In genomic region chr15:31135523-31135922, GRCh38 we compare ENCODE assay signal across 17 cellular contexts. TPM values are rescaled to one million over a fixed set of nuclear protein-coding genes. Genes with fewer than 3 reads are reported as not detected.
"Had no signal": no experiment of that assay in that cellular context is flagged by ENCODE, and none has a peak within 500 bp of the region (broad histone marks: within the 10 kb centered on the region; RNA-seq: fewer than 3 reads in every experiment).

No MANE protein-coding gene starts in this region.

- H3K4me1 ChIP-seq: right atrium auricular region had no signal

- H3K27ac ChIP-seq: dorsolateral prefrontal cortex, right atrium auricular region, tibial nerve, WERI-Rb-1 had no signal

- H3K4me3 ChIP-seq: dorsolateral prefrontal cortex, right atrium auricular region, smooth muscle cell, tibial nerve had no signal

- H3K27me3 ChIP-seq: right atrium auricular region, tibial nerve had no signal

- H3K36me3 ChIP-seq: right atrium auricular region, tibial nerve, WERI-Rb-1 had no signal

- H3K9me3 ChIP-seq: right atrium auricular region, tibial nerve had no signal

- DNase-seq: activated CD4-positive, alpha-beta T cell treated with anti-CD3 and anti-CD28 coated beads for 36 hours; activated CD8-positive, alpha-beta memory T cell treated with anti-CD3 and anti-CD28 coated beads, Interleukin-2, amount 50 U/mL, for 48 hours; activated CD8-positive, alpha-beta T cell treated with anti-CD3 and anti-CD28 coated beads for 36 hours; activated naive CD4-positive, alpha-beta T cell treated with Interleukin-2 at 50 U/mL for 16 hours; dorsolateral prefrontal cortex; foreskin fibroblast; mammary epithelial cell; natural killer cell had no signal

- ATAC-seq: activated CD4-positive, alpha-beta T cell treated with anti-CD3 and anti-CD28 coated beads for 36 hours; activated CD8-positive, alpha-beta T cell treated with anti-CD3 and anti-CD28 coated beads for 36 hours; esophagus mucosa had no signal

RNA-seq across cellular contexts. Expression of gene TRPM1, which starts 34.0 kb away (rescaled TPM):
- total RNA-seq: activated CD4-positive, alpha-beta T cell treated with anti-CD3 and anti-CD28 coated beads for 36 hours; activated CD8-positive, alpha-beta T cell treated with anti-CD3 and anti-CD28 coated beads for 36 hours; activated T-helper 1 cell treated with anti-CD3 and anti-CD28 coated beads, Interleukin-12 subunit alpha, Interleukin-12 subunit beta, Interleukin-2, Interleukin-4 antibody, amounts not matched to agents 30 ng/mL and 10 ng/mL and 1 ng/mL, durations not matched to agents 14 hours and 24 hours and 36 hours; astrocyte; esophagus mucosa; mammary epithelial cell; mucosa of gallbladder; natural killer cell; posterior vena cava; right atrium auricular region; smooth muscle cell; tibial nerve had no signal
